Comparison of ENCODE assay signal across 1 cellular context in the genomic region with DNA sequence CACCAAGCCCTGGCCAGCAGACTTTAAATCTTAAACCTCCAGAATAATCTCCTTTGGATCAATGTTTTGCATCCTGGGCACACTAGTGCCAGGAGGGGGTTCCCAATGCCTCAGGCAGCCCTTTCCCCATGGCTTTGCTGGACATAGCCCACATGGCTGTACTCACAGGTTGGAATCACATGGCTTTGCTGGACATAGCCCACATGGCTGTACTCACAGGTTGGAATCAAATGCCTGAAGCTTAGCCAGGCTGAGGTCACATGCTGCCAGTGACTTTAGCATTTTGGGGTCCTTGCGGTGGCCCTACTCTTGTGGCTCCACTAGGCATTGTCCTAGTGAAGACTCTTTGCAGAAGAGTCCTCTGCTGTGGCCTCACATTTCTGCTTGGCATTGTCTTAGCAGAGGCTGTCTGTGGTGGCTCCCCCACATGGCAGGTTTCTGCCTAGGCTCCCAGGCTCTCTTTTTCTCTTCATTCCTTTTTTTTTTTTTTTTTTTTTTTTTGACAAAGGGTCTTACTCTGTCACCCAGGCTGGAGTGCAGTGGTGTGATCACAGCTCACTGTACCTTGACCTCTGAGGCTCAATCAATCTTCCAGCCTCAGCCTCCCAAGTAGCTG.
TF ChIP-seq lines count a peak whose summit lies in the region.

No MANE protein-coding gene starts in this region.

TF ChIP-seq in HepG2, 621 proteins besides CTCF, POLR2A, EP300 and RAD21 (continued from another document):
- TF ChIP-seq, protein P1, sequence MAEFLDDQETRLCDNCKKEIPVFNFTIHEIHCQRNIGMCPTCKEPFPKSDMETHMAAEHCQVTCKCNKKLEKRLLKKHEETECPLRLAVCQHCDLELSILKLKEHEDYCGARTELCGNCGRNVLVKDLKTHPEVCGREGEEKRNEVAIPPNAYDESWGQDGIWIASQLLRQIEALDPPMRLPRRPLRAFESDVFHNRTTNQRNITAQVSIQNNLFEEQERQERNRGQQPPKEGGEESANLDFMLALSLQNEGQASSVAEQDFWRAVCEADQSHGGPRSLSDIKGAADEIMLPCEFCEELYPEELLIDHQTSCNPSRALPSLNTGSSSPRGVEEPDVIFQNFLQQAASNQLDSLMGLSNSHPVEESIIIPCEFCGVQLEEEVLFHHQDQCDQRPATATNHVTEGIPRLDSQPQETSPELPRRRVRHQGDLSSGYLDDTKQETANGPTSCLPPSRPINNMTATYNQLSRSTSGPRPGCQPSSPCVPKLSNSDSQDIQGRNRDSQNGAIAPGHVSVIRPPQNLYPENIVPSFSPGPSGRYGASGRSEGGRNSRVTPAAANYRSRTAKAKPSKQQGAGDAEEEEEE (CRISPR knock-in tag; IDR thresholded peaks at IDR 0.05; ENCODE audit: borderline replicate concordance) = no peak
- TF ChIP-seq NFIB (CRISPR knock-in tag; IDR thresholded peaks at IDR 0.05; ENCODE audit: borderline replicate concordance) = no peak
- no peak for TF ChIP-seq ATRX (CRISPR knock-in tag; IDR thresholded peaks at IDR 0.05; ENCODE audit: borderline replicate concordance)
- TF ChIP-seq ZNF264 (CRISPR knock-in tag; IDR thresholded peaks at IDR 0.05) = no peak
- TF ChIP-seq GFI1 (CRISPR knock-in tag; IDR thresholded peaks at IDR 0.05; ENCODE audit: borderline replicate concordance) = no peak
- no peak for TF ChIP-seq ZNF160 (CRISPR knock-in tag; IDR thresholded peaks at IDR 0.05)
- TF ChIP-seq ZNF205 (CRISPR knock-in tag; IDR thresholded peaks at IDR 0.05) = no peak
- TF ChIP-seq AKAP8 (CRISPR knock-in tag; IDR thresholded peaks at IDR 0.05) = no peak
- TF ChIP-seq ZBTB21 (CRISPR knock-in tag; IDR thresholded peaks at IDR 0.05) = no peak
- no peak for TF ChIP-seq ZNF564 (CRISPR knock-in tag; IDR thresholded peaks at IDR 0.05)
